8 cellular contexts compared by ENCODE assay signal in genomic region chr6:149749082-149749593, GRCh38. TPM values are rescaled to one million over a fixed set of nuclear protein-coding genes. Genes with fewer than 3 reads are reported as not detected.
DNase-seq lines count a peak whose midpoint lies in the region; ATAC-seq, FAIRE-seq and TF ChIP-seq lines count a peak whose summit lies in the region.
"Not testable (repeated sequence)": the region's sequence is repeated elsewhere in the genome, so short reads cannot be mapped to it uniquely, and the experiment has no call there.

No MANE protein-coding gene starts in this region.

- peak overlapping the region; percentile 90 for H2AFZ ChIP-seq in trophoblast cell (ENCODE audit: insufficient read depth, low read length, poor library complexity)

- peak; percentile 75; the same call in 1 of the 2 replicates for TF ChIP-seq POLR2A in GM12891 (IDR thresholded peaks at IDR 0.05; ENCODE audit: low read depth, low read length)
- TF ChIP-seq POLR2A in adrenal gland (IDR thresholded peaks at IDR 0.05): not testable (repeated sequence)

- peak overlapping the region; percentile 84 for H3K4me3 ChIP-seq in RWPE2 (ENCODE audit: severe bottlenecking)
- peak overlapping the region in 2 of 4 donors; percentile 86 to 90 for H3K4me3 ChIP-seq in adrenal gland
- peak overlapping the region; percentile 77 to 99 for H3K4me3 ChIP-seq in left lung
- H3K4me3 ChIP-seq in trophoblast cell (ENCODE audit: low read depth, low read length): peak overlapping the region; percentile 98
- peak overlapping the region; percentile 95 for H3K4me3 ChIP-seq in urinary bladder (ENCODE audit: low read depth, low read length)

- peaks cover 10% of the 10 kb centered on the region for H3K79me1 ChIP-seq in trophoblast cell (ENCODE audit: low read length)

- H3K9ac ChIP-seq in trophoblast cell (ENCODE audit: low read length): peak overlapping the region; percentile 82

- FAIRE-seq in GM12891 (lab: Jason Lieb, UNC): not testable (repeated sequence)

- peak overlapping the region; percentile 93 for H3K4ac ChIP-seq in trophoblast cell (ENCODE audit: low read depth, low read length)

- ATAC-seq in HG02973 (IDR thresholded peaks at IDR 0.05; ENCODE audit: unreplicated experiment) (peak; percentile 1), esophagus mucosa (peak; percentile 6), left lung (peak; percentile 12)
- not testable (repeated sequence) for ATAC-seq in RWPE2 (ENCODE audit: low read depth)

- peak overlapping the region; percentile 81 for H4K91ac ChIP-seq in trophoblast cell (ENCODE audit: low read depth, low read length)

- H3K4me2 ChIP-seq in trophoblast cell (ENCODE audit: low read length): peak overlapping the region; percentile 59

- H3K18ac ChIP-seq in trophoblast cell (ENCODE audit: low read length): peak overlapping the region; percentile 77

- not testable (repeated sequence) for H3K9me3 ChIP-seq in RWPE2 (ENCODE audit: severe bottlenecking); adrenal gland (replicated peaks in 1 of 3); left lung; trophoblast cell (ENCODE audit: insufficient read depth, low read depth, low read length)

- TF ChIP-seq CTCF in RWPE2 (IDR thresholded peaks at IDR 0.05; ENCODE audit: poor library complexity, severe bottlenecking); adrenal gland (IDR thresholded peaks at IDR 0.05); left lung (IDR thresholded peaks at IDR 0.05): not testable (repeated sequence)

- H3K27me3 ChIP-seq in RWPE2 (ENCODE audit: insufficient read depth, poor library complexity, severe bottlenecking); adrenal gland; left lung; trophoblast cell (ENCODE audit: insufficient read depth, low read length): not testable (repeated sequence)

- peak overlapping the region; percentile 77 for H2BK120ac ChIP-seq in trophoblast cell (ENCODE audit: insufficient read depth, low read length, poor library complexity)

- peak overlapping the region; percentile 96 for H4K8ac ChIP-seq in trophoblast cell (ENCODE audit: low read depth, low read length)

- peaks cover 22% of the 10 kb centered on the region for H3K36me3 ChIP-seq in RWPE2 (ENCODE audit: low read depth)
- not testable (repeated sequence) for H3K36me3 ChIP-seq in adrenal gland (replicated peaks in 1 of 2); left lung; trophoblast cell (ENCODE audit: control insufficient read depth in 1 of 2, insufficient read depth in 2 of 2, low read length in 2 of 2); urinary bladder (ENCODE audit: insufficient read depth)

- WGBS in adrenal gland, 4 donors: 0% methylated on average over 18 to 25 of the region's 38 CpGs; no CpG with 5 or more reads in 1 of the 4 donors
- whole genome bisulfite sequencing in trophoblast cell (ENCODE audit: extremely low coverage, insufficient coverage, insufficient read length): no CpG with 5 or more reads among the region's 38 CpGs
- under 1% methylated on average over 25 of the region's 38 CpGs for WGBS in urinary bladder

- H4K12ac ChIP-seq in trophoblast cell (ENCODE audit: low read depth, low read length): peak overlapping the region; percentile 91

- not testable (repeated sequence) for H2BK5ac ChIP-seq in trophoblast cell (ENCODE audit: low read depth, low read length, poor library complexity)

- DNase-seq in GM12891 (ENCODE audit: insufficient read length, low spot score); RWPE2 (ENCODE audit: low spot score); adrenal gland; left lung; trophoblast cell: not testable (repeated sequence)

- intact Hi-C loops in adrenal gland (cut with DNase I); left lung (cut with DNase I): not testable (repeated sequence)

- H3K23ac ChIP-seq in trophoblast cell (ENCODE audit: low read length): not testable (repeated sequence)

- not testable (repeated sequence) for H2AK5ac ChIP-seq in trophoblast cell (ENCODE audit: low read length)

- not testable (repeated sequence) for H2BK12ac ChIP-seq in trophoblast cell (ENCODE audit: low read length)

- H3K14ac ChIP-seq in trophoblast cell (ENCODE audit: low read length): peak overlapping the region; percentile 87

- H3K4me1 ChIP-seq in RWPE2 (ENCODE audit: insufficient read depth, poor library complexity, severe bottlenecking) (peaks cover 12% of the 10 kb centered on the region), adrenal gland (replicated peaks in 1 of 2) (peaks cover 15 to 33% of the 10 kb centered on the region in 2 donors), left lung (peaks cover 10 to 65% of the 10 kb centered on the region in 2 donors)
- not testable (repeated sequence) for H3K4me1 ChIP-seq in trophoblast cell (ENCODE audit: control insufficient read depth in 1 of 2, insufficient read depth in 2 of 2, low read length in 2 of 2); urinary bladder (ENCODE audit: insufficient read depth)

- H3K79me2 ChIP-seq in trophoblast cell (ENCODE audit: control insufficient read depth, insufficient read depth, low read length, poor library complexity): peaks cover 19% of the 10 kb centered on the region

- H3K27ac ChIP-seq in RWPE2 (ENCODE audit: poor library complexity, severe bottlenecking): peak overlapping the region; percentile 71
- H3K27ac ChIP-seq in adrenal gland: peak overlapping the region; percentile 43 to 95 (median 89)
- peak overlapping the region; percentile 89 to 97 for H3K27ac ChIP-seq in left lung
- peak overlapping the region; percentile 73 for H3K27ac ChIP-seq in trophoblast cell (ENCODE audit: low read depth, low read length)
- H3K27ac ChIP-seq in urinary bladder (ENCODE audit: low read depth): peak overlapping the region; percentile 46

TF ChIP-seq in GM12891, 5 proteins besides CTCF, POLR2A, EP300 and RAD21:
- peak; percentile 32 for TF ChIP-seq SPI1 (IDR thresholded peaks at IDR 0.05; ENCODE audit: low read depth, low read length)
- TF ChIP-seq POLR2AphosphoS5 (IDR thresholded peaks at IDR 0.05; ENCODE audit: low read depth, low read length): 0 out of 2 replicates have a peak, but pooled peaks have one; percentile 17

RNA-seq across cellular contexts. Expression of gene PCMT1, which starts 0.4 kb away (rescaled TPM):
- polyA plus RNA-seq in GM12891 (2012; ENCODE audit: low read depth, missing spikeins): 39.8 TPM
- 100 to 1,000 TPM in 1 of 8 donors, 10 to 100 TPM in 7; 55.7 to 103 (median 63.1) TPM for total RNA-seq in adrenal gland
- polyA plus RNA-seq in adrenal gland: 100 to 1,000 TPM in 1 of 3 donors, 10 to 100 TPM in 2; 15.9 to 113 (median 18.3) TPM
- total RNA-seq in esophagus mucosa: 43.3 TPM
- total RNA-seq in left lung: 10 to 100 TPM; 61.8 to 83.2 TPM
- polyA plus RNA-seq in trophoblast cell (2013): 75.3 and 78.6 TPM in 2 replicates
- total RNA-seq in urinary bladder: 65.5 TPM
- 104 TPM for polyA plus RNA-seq in urinary bladder

RNA-seq across cellular contexts. Expression of gene NUP43, which starts 2.8 kb away (rescaled TPM):
- polyA plus RNA-seq in GM12891 (2012; ENCODE audit: low read depth, missing spikeins): 12.7 TPM
- 10 to 100 TPM in 6 of 8 donors, 1 to 10 TPM in 2; 9.1 to 36.2 (median 26.2) TPM for total RNA-seq in adrenal gland
- polyA plus RNA-seq in adrenal gland: 10 to 100 TPM in 1 of 3 donors, 1 to 10 TPM in 2; 6.2 to 18.6 (median 6.7) TPM
- 21.6 TPM for total RNA-seq in esophagus mucosa
- total RNA-seq in left lung: 10 to 100 TPM; 28.7 to 33.8 TPM
- 24.0 and 24.7 TPM in 2 replicates for polyA plus RNA-seq in trophoblast cell (2013)
- 30.2 TPM for total RNA-seq in urinary bladder
- 10.8 TPM for polyA plus RNA-seq in urinary bladder

RNA-seq across cellular contexts. Expression of gene LATS1, which starts 31.2 kb away (rescaled TPM):
- polyA plus RNA-seq in GM12891 (2012; ENCODE audit: low read depth, missing spikeins): 5.7 TPM
- 10 to 100 TPM; 19.4 to 39.6 (median 28.5) TPM for total RNA-seq in adrenal gland
- 10 to 100 TPM in 2 of 3 donors, 1 to 10 TPM in 1; 6.2 to 18.3 (median 11.9) TPM for polyA plus RNA-seq in adrenal gland
- total RNA-seq in esophagus mucosa: 15.7 TPM
- 10 to 100 TPM; 25.6 to 29.2 TPM for total RNA-seq in left lung
- 8.8 and 8.9 TPM in 2 replicates for polyA plus RNA-seq in trophoblast cell (2013)
- 36.7 TPM for total RNA-seq in urinary bladder
- polyA plus RNA-seq in urinary bladder: 12.1 TPM
